8 cellular contexts compared by ENCODE assay signal in genomic region chr10:23437987-23438546, GRCh38. TPM values are rescaled to one million over a fixed set of nuclear protein-coding genes. Genes with fewer than 3 reads are reported as not detected.
DNase-seq lines count a peak whose midpoint lies in the region; ATAC-seq and TF ChIP-seq lines count a peak whose summit lies in the region.

No MANE protein-coding gene starts in this region.

- no peaks in the 10 kb centered on the region for H4K20me1 ChIP-seq in mammary epithelial cell (ENCODE audit: insufficient read depth, low read length)

- intact Hi-C loops in Right ventricle myocardium inferior (cut with DNase I) (no loop called here), left cardiac atrium (cut with DNase I) (no loop called here), mammary epithelial cell (cut with micrococcal nuclease) (loop anchor here (1.0 to 2.0 kb wide), 2 partner anchors 106 to 123 kb away; no protein-coding TSS in a partner anchor), uterus (cut with DNase I; ENCODE audit: low total_unique reads) (no loop called here)

- H3K27me3 ChIP-seq in mammary epithelial cell (ENCODE audit: insufficient read depth, low read length), result no peaks in the 10 kb centered on the region
- H3K27me3 ChIP-seq in uterus, result no peaks in the 10 kb centered on the region

- H3K36me3 ChIP-seq in mammary epithelial cell (ENCODE audit: insufficient read depth, low read length), result no peaks in the 10 kb centered on the region
- H3K36me3 ChIP-seq in mesodermal cell (ENCODE audit: control insufficient read depth, insufficient read depth, low read length), result no peaks in the 10 kb centered on the region
- no peaks in the 10 kb centered on the region for H3K36me3 ChIP-seq in uterus

- dilution Hi-C loops in mammary epithelial cell (cut with HindIII; ENCODE audit: low sequenced_read_pairs), result no loop called here

- ATAC-seq in Right ventricle myocardium inferior (no peak), left cardiac atrium (no peak), GM21381 (IDR thresholded peaks at IDR 0.05; ENCODE audit: unreplicated experiment) (no peak), GM21723 (IDR thresholded peaks at IDR 0.05; ENCODE audit: unreplicated experiment) (no peak)

- DNase-seq in Right ventricle myocardium inferior (ENCODE audit: missing footprints), result peak; percentile 46
- DNase-seq in left cardiac atrium, result no peak
- no peak for DNase-seq in mammary epithelial cell
- no peak for DNase-seq in uterus
- DNase-seq in H4 (ENCODE audit: low spot score), result no peak

- TSS peak; percentile 36 for BruUV-seq in mammary epithelial cell (replicated peaks; lab: Mats Ljungman, UMichigan)

- WGBS in mammary epithelial cell (ENCODE audit: low coverage, missing lambda C conversion rate), result 99% methylated on average over 10 of the region's 20 CpGs
- WGBS in mesodermal cell (ENCODE audit: insufficient coverage in 2 of 2), 2 experiments, result 90 to 97% methylated on average over 14 to 16 of the region's 20 CpGs

- peak overlapping the region; percentile 87 for H2AFZ ChIP-seq in mammary epithelial cell (ENCODE audit: low read depth, low read length)

- no peak for TF ChIP-seq CTCF in mammary epithelial cell (conservative IDR thresholded peaks at IDR 0.05 in 1 of 2, IDR thresholded peaks at IDR 0.05 in 1 of 2; ENCODE audit: extremely low read depth in 1 of 2, insufficient read depth in 1 of 2, low read depth in 1 of 2, low read length in 2 of 2)
- no peak for TF ChIP-seq CTCF in uterus (IDR thresholded peaks at IDR 0.05)

- H3K4me3 ChIP-seq in mammary epithelial cell (replicated peaks in 1 of 3; ENCODE audit: insufficient read depth in 1 of 3, low read depth in 2 of 3, low read length in 3 of 3) (peak overlapping the region; percentile 31 to 77 (median 50)), mesodermal cell (ENCODE audit: extremely low read depth, insufficient read depth, low read length, poor library complexity, severe bottlenecking) (peak overlapping the region; percentile 65), uterus (peak overlapping the region; percentile 38 to 45)

- peak overlapping the region; percentile 6 for H3K9ac ChIP-seq in mammary epithelial cell (ENCODE audit: insufficient read depth, low read length)

- TF ChIP-seq POLR2A in uterus (IDR thresholded peaks at IDR 0.05), result no peak

- H3K27ac ChIP-seq in mammary epithelial cell (ENCODE audit: insufficient read depth, low read depth, low read length), result peak overlapping the region; percentile 54
- no peak overlapping the region for H3K27ac ChIP-seq in mesodermal cell (ENCODE audit: low read depth, low read length, severe bottlenecking)
- H3K27ac ChIP-seq in uterus, result peak overlapping the region; percentile 83 to 92

- CTCF ChIA-PET in mammary epithelial cell (lab: Charles Lee; ENCODE audit: low non-redundant PET), result no interaction called here

- H3K79me2 ChIP-seq in mammary epithelial cell (ENCODE audit: insufficient read depth, low read length), result peaks cover 29% of the 10 kb centered on the region

- peak overlapping the region; percentile 82 for H3K4me2 ChIP-seq in mammary epithelial cell (ENCODE audit: insufficient read depth, low read depth, low read length)

- peaks cover 14% of the 10 kb centered on the region for H3K4me1 ChIP-seq in mammary epithelial cell (ENCODE audit: insufficient read depth, low read length)
- peaks cover 4% of the 10 kb centered on the region for H3K4me1 ChIP-seq in mesodermal cell (ENCODE audit: control insufficient read depth, insufficient read depth, low read length, poor library complexity, severe bottlenecking)
- peaks cover 0 to 6% of the 10 kb centered on the region in 2 donors for H3K4me1 ChIP-seq in uterus

- in situ Hi-C loops in mammary epithelial cell (cut with MboI; ENCODE audit: low sequenced_read_pairs in 2 of 2), result no loop called here

- H3K9me3 ChIP-seq in mammary epithelial cell (replicated peaks; ENCODE audit: insufficient read depth, low read length) (no peaks in the 10 kb centered on the region), mesodermal cell (ENCODE audit: control insufficient read depth, low read length) (no peaks in the 10 kb centered on the region), uterus (no peaks in the 10 kb centered on the region)

RNA-seq across cellular contexts. Expression of gene OTUD1, which starts 0.8 kb away (rescaled TPM):
- total RNA-seq in Right ventricle myocardium inferior (13.3 TPM), left cardiac atrium (10 to 100 TPM; 14.0 to 14.4 TPM), mammary epithelial cell (10 to 100 TPM in 1 of 2 donors, 1 to 10 TPM in 1; 9.6 to 12.0 TPM), uterus (10 to 100 TPM in 2 of 4 donors, 1 to 10 TPM in 2; 6.8 to 19.9 (median 12.8) TPM)
- 2.2 TPM for polyA plus RNA-seq in mammary epithelial cell
- polyA minus RNA-seq in mammary epithelial cell, result 1.2 TPM
- polyA plus RNA-seq in mesodermal cell (2013, experiment 1 of 2), result 8.9 TPM
- 7.6 TPM for polyA plus RNA-seq in mesodermal cell (2013, experiment 2 of 2)
- total RNA-seq in H4 (2014; rRNA removed; shearing (Covaris generic)), result 0.49 and 1.3 TPM in 2 replicates
